ENCODE assay signal across 1 cellular context in the genomic region with DNA sequence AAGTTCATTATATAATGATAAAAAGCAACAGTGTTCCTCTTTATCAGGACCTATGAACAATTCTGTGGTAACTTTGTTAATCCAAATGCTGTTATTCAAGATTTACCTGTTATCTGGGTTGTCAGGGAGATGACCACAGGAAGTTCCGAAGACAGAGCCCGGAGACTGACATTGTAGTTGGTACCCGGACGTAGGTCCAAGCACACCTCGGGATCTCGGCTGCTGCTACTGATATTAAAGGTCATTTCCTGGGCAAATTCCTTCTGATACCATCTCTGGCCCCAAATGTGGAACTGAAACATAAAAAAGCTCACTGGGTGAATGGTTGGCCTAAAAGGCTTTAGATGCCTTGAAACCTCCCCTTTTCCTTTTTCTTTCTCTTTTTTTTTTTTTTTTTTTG.
TF ChIP-seq lines count a peak whose summit lies in the region.

No MANE protein-coding gene starts in this region.

TF ChIP-seq in SK-N-SH, 30 proteins besides CTCF, POLR2A, EP300 and RAD21 (continued from another document):
- TF ChIP-seq ZBTB33 (IDR thresholded peaks at IDR 0.05; ENCODE audit: borderline replicate concordance, low read depth) (no peak), MAX (IDR thresholded peaks at IDR 0.05; ENCODE audit: low read depth) (no peak), TAF1 (IDR thresholded peaks at IDR 0.05; ENCODE audit: borderline replicate concordance, low read depth, low read length) (no peak), GATA2 (CRISPR knock-in tag; IDR thresholded peaks at IDR 0.05) (no peak), FOXJ3 (CRISPR knock-in tag; IDR thresholded peaks at IDR 0.05) (no peak), JUND (IDR thresholded peaks at IDR 0.05) (no peak), POLR2AphosphoS5 (IDR thresholded peaks at IDR 0.05; ENCODE audit: low read depth, low read length) (no peak), TCF12 (IDR thresholded peaks at IDR 0.05) (no peak), USF1 (IDR thresholded peaks at IDR 0.05; ENCODE audit: borderline replicate concordance, low read depth) (no peak), RCOR1 (IDR thresholded peaks at IDR 0.05; ENCODE audit: low read length) (no peak)
TF ChIP-seq in SK-N-SH: peak in this region for 0.
